8 cellular contexts compared by ENCODE assay signal in genomic region chr4:147732516-147733193, GRCh38. TPM values are rescaled to one million over a fixed set of nuclear protein-coding genes. Genes with fewer than 3 reads are reported as not detected.
A peak's percentile ranks its signal among the peaks of the same experiment; 100 is the strongest.
DNase-seq lines count a peak whose midpoint lies in the region; ATAC-seq and TF ChIP-seq lines count a peak whose summit lies in the region.

No MANE protein-coding gene starts in this region.

- TF ChIP-seq CTCF in heart left ventricle (IDR thresholded peaks at IDR 0.05), result no peak

- no peaks in the 10 kb centered on the region for H3K36me3 ChIP-seq in HUES64 (ENCODE audit: insufficient read depth, low read length)
- no peaks in the 10 kb centered on the region for H3K36me3 ChIP-seq in heart left ventricle

- TF ChIP-seq POLR2A in heart left ventricle (IDR thresholded peaks at IDR 0.05), result no peak

- intact Hi-C loops in heart left ventricle (cut with DNase I), result loop anchor here in 8 of 10 donors (5.0 to 10.0 kb wide), 12 partner anchors 40 to 135 kb away; no protein-coding TSS in a partner anchor
- intact Hi-C loops in posterior vena cava (cut with DNase I), result loop anchor here (5.0 to 10.0 kb wide), 4 partner anchors 52 to 125 kb away; no protein-coding TSS in a partner anchor

- H3K9ac ChIP-seq in HUES64 (ENCODE audit: low read depth, low read length), result peak overlapping the region; percentile 87

- ATAC-seq in GM21390 (IDR thresholded peaks at IDR 0.05; ENCODE audit: unreplicated experiment) (peak; percentile 25), heart left ventricle (peak; percentile 34 to 64 (median 58)), GM18858 (IDR thresholded peaks at IDR 0.05; ENCODE audit: unreplicated experiment) (no peak)

- peaks cover 82% of the 10 kb centered on the region for H3K27me3 ChIP-seq in HUES64 (ENCODE audit: insufficient read depth, low read length)
- H3K27me3 ChIP-seq in heart left ventricle, result no peaks in the 10 kb centered on the region

- under 1% methylated on average over 36 of the region's 36 CpGs for WGBS in HUES64
- WGBS in heart left ventricle, 4 donors, result 1% methylated on average over 17 to 36 of the region's 36 CpGs

- H3K4me3 ChIP-seq in HUES64 (ENCODE audit: low read length), result peak overlapping the region; percentile 87
- peak overlapping the region; percentile 67 to 97 (median 86) for H3K4me3 ChIP-seq in heart left ventricle

- H3K9me3 ChIP-seq in HUES64 (ENCODE audit: insufficient read depth, low read depth, low read length) (no peaks in the 10 kb centered on the region), heart left ventricle (no peaks in the 10 kb centered on the region)

- DNase-seq in EH (ENCODE audit: low read depth) (peak; percentile 50), heart left ventricle (peak; percentile 28 to 73 (median 47)), posterior vena cava (ENCODE audit: low spot score) (peak; percentile 85), NCI-H2029 (lab: John Stamatoyannopoulos, UW) (no peak)
- peak; percentile 31 for DNase-seq in activated T-cell treated with anti-CD3 and anti-CD28 coated beads, Interleukin-2, amount 50 U/mL, for 48 hours

- peaks cover 42% of the 10 kb centered on the region for H3K4me1 ChIP-seq in HUES64 (ENCODE audit: insufficient read depth, low read length)
- H3K4me1 ChIP-seq in heart left ventricle, result peaks cover 0 to 46% (median 34%) of the 10 kb centered on the region in 12 donors

- H3K27ac ChIP-seq in HUES64 (ENCODE audit: low read depth, low read length) (peak overlapping the region; percentile 21; the same call in 1 of the 2 replicates), heart left ventricle (peak overlapping the region; percentile 83 to 96 (median 93))

RNA-seq across cellular contexts. Expression of gene ARHGAP10, which starts 0.8 kb away (rescaled TPM):
- 2.7 TPM for polyA plus RNA-seq in HUES64 (2013, experiment 1 of 2)
- polyA plus RNA-seq in HUES64 (2013, experiment 2 of 2), result 3.5 TPM
- total RNA-seq in heart left ventricle (10 to 100 TPM; 30.6 to 64.2 (median 51.7) TPM), posterior vena cava (10 to 100 TPM; 79.0 to 80.5 TPM)
- polyA plus RNA-seq in heart left ventricle, result 10 to 100 TPM; 39.8 to 73.7 TPM

RNA-seq across cellular contexts. Expression of gene PRMT9, which starts 48.7 kb away (rescaled TPM):
- polyA plus RNA-seq in HUES64 (2013, experiment 1 of 2), result 6.1 TPM
- polyA plus RNA-seq in HUES64 (2013, experiment 2 of 2), result 6.5 TPM
- total RNA-seq in heart left ventricle (1 to 10 TPM; 3.4 to 9.1 (median 6.0) TPM), posterior vena cava (10 to 100 TPM in 1 of 2 donors, 1 to 10 TPM in 1; 9.2 to 10.7 TPM)
- polyA plus RNA-seq in heart left ventricle, result 1 to 10 TPM; 3.0 to 4.9 TPM
